9 cellular contexts compared by ENCODE assay signal in genomic region chr4:145557720-145558119, GRCh38.
A peak's percentile ranks its signal among the peaks of the same experiment; 100 is the strongest.
DNase-seq lines count a peak whose midpoint lies in the region; TF ChIP-seq lines count a peak whose summit lies in the region.
"Had no signal": no experiment of that assay in that cellular context is flagged by ENCODE, and none has a peak within 500 bp of the region (broad histone marks: within the 10 kb centered on the region; RNA-seq: fewer than 3 reads in every experiment).

No MANE protein-coding gene starts in this region.

- no peak overlapping the region for H2AFZ ChIP-seq in GM23248
- no peak overlapping the region for H2AFZ ChIP-seq in Karpas-422 (ENCODE audit: low read length)

- no peak overlapping the region for H3K4me3 ChIP-seq in GM23248
- no peak overlapping the region for H3K4me3 ChIP-seq in Karpas-422 (ENCODE audit: low read length)
- H3K4me3 ChIP-seq in astrocyte of the cerebellum (ENCODE audit: low read depth, low read length), result no peak overlapping the region

- H3K9me3 ChIP-seq in GM23248 (ENCODE audit: low read depth) (no peaks in the 10 kb centered on the region), Karpas-422 (ENCODE audit: low read length) (no peaks in the 10 kb centered on the region)

- H3K4me2 ChIP-seq in GM23248 (ENCODE audit: unreplicated experiment), result no peak overlapping the region
- no peak overlapping the region for H3K4me2 ChIP-seq in Karpas-422 (ENCODE audit: low read depth, low read length, poor library complexity, severe bottlenecking)

- H3K9ac ChIP-seq in GM23248 (no peak overlapping the region), Karpas-422 (ENCODE audit: low read length) (no peak overlapping the region)

- H3K36me3 ChIP-seq in GM23248 (ENCODE audit: low read depth), result peaks cover 9% of the 10 kb centered on the region
- H3K36me3 ChIP-seq in Karpas-422 (ENCODE audit: insufficient read depth, low read length), result no peaks in the 10 kb centered on the region

- H3K9me2 ChIP-seq in GM23248 (ENCODE audit: insufficient read depth), result no peaks in the 10 kb centered on the region
- H3K9me2 ChIP-seq in Karpas-422 (replicated peaks; ENCODE audit: insufficient read depth, low read length), result no peaks in the 10 kb centered on the region

- in situ Hi-C loops in GM23248 (cut with MboI), result loop anchor here (25.0 kb wide), 1 partner anchor 320 kb away; no protein-coding TSS in a partner anchor
- in situ Hi-C loops in astrocyte of the cerebellum (cut with HindIII; ENCODE audit: low sequenced_read_pairs), result no loop called here

- no peaks in the 10 kb centered on the region for H4K20me1 ChIP-seq in GM23248 (ENCODE audit: insufficient read depth)
- H4K20me1 ChIP-seq in Karpas-422 (ENCODE audit: insufficient read depth, low read depth, low read length), result no peaks in the 10 kb centered on the region

- H3K27ac ChIP-seq in GM23248 (no peak overlapping the region), Karpas-422 (ENCODE audit: low read length) (no peak overlapping the region)
- H3K27ac ChIP-seq: epithelial cell of prostate had no signal

- POLR2A ChIA-PET in GM10248 (lab: Yijun Ruan, JAX), result no interaction called here

- TF ChIP-seq CTCF in GM10248 (IDR thresholded peaks at IDR 0.05; ENCODE audit: control extremely low read depth, extremely low read depth, low read depth, missing control alignments), result peak; percentile 82
- peak; percentile 93 for TF ChIP-seq CTCF in astrocyte of the cerebellum (IDR thresholded peaks at IDR 0.05; ENCODE audit: low read depth, low read length, missing control alignments)

- no peaks in the 10 kb centered on the region for H3K4me1 ChIP-seq in GM23248 (ENCODE audit: insufficient read depth)
- H3K4me1 ChIP-seq in Karpas-422 (ENCODE audit: low read length), result no peaks in the 10 kb centered on the region

- peak; percentile 65 for DNase-seq in GM10248 (ENCODE audit: extremely low spot score)
- peak; percentile 82 for DNase-seq in GM23248
- peak; percentile 91 for DNase-seq in Karpas-422
- peak; percentile 56 for DNase-seq in SKM-1 (lab: John Stamatoyannopoulos, UW; ENCODE audit: unreplicated experiment)
- DNase-seq in astrocyte of the cerebellum (ENCODE audit: low read depth), result peak; percentile 49
- peak; percentile 19 for DNase-seq in iPS DF 4.7 (ENCODE audit: extremely low read depth, low spot score)
- peak; percentile 62 for DNase-seq in stimulated activated CD4-positive, alpha-beta T cell treated with anti-CD3 and anti-CD28 coated beads, Interleukin-15, amount 100 ng/mL, for 24 hours
- DNase-seq in middle frontal gyrus (ENCODE audit: extremely low spot score, low spot score), result no peak

- no peaks in the 10 kb centered on the region for H3K27me3 ChIP-seq in GM23248 (replicated peaks; ENCODE audit: insufficient read depth)
- H3K27me3 ChIP-seq in Karpas-422 (ENCODE audit: low read length), result no peaks in the 10 kb centered on the region

- CTCF ChIA-PET in GM10248 (lab: Yijun Ruan, JAX), result interaction anchor here (0.6 to 6.4 kb wide), 32 partner anchors 8 to 1384 kb away, joined by 3 to 58 read pairs (median 4); no protein-coding TSS in a partner anchor

- WGBS in GM23248 (ENCODE audit: low coverage in 1 of 2, low lambda C conversion rate in 2 of 2, missing lambda C conversion rate in 2 of 2), 2 experiments, result 10 to 13% methylated on average over 3 of the region's 3 CpGs

- no peaks in the 10 kb centered on the region; the same call in 1 of the 2 replicates for H3F3A ChIP-seq in GM23248 (ENCODE audit: insufficient read depth)

- no peaks in the 10 kb centered on the region for H3K79me2 ChIP-seq in GM23248 (ENCODE audit: insufficient read depth)
- H3K79me2 ChIP-seq in Karpas-422 (ENCODE audit: low read length), result no peaks in the 10 kb centered on the region
